ENCODE assay signal across 16 cellular contexts in genomic region chr7:140232959-140233649, GRCh38. TPM values are rescaled to one million over a fixed set of nuclear protein-coding genes. Genes with fewer than 3 reads are reported as not detected.
DNase-seq lines count a peak whose midpoint lies in the region; ATAC-seq and TF ChIP-seq lines count a peak whose summit lies in the region.
"Had no signal": no experiment of that assay in that cellular context is flagged by ENCODE, and none has a peak within 500 bp of the region (broad histone marks: within the 10 kb centered on the region; RNA-seq: fewer than 3 reads in every experiment).

No MANE protein-coding gene starts in this region.

- H3K27ac ChIP-seq in BLaER1 treated with 17β-estradiol and CSF1 and Interleukin-3, amounts not matched to agents 10 nM and 100 nM = peak overlapping the region in 10 of 11 experiments; percentile 72 to 95 (median 89); a peak in 20 of 22 replicates
- H3K27ac ChIP-seq in colonic mucosa = peak overlapping the region; percentile 95
- H3K27ac ChIP-seq: SJCRH30 had no signal

- DNase-seq in colonic mucosa (no peak), Kasumi-1 (lab: John Stamatoyannopoulos, UW) (no peak), GM10266 (ENCODE audit: extremely low spot score) (no peak), T-helper 2 cell (no peak)
- no peak for DNase-seq in activated CD8-positive, alpha-beta memory T cell treated with anti-CD3 and anti-CD28 coated beads, Interleukin-2, amount 10 ng/mL, durations not matched to agents 7 days and 5 days
- DNase-seq: activated CD4-positive, CD25-positive, alpha-beta regulatory T cell; GOT3; hypothalamus; NCI-H1694 treated with DMSO at 0.1 percent for 48 hours; NCI-H82; SJCRH30; stimulated activated CD4-positive, alpha-beta T cell treated with anti-CD3 and anti-CD28 coated beads, Interleukin-1b, Interleukin-23, amount 100 ng/mL, for 48 hours had no signal

- no peak for TF ChIP-seq CTCF in colonic mucosa (IDR thresholded peaks at IDR 0.05)
- TF ChIP-seq CTCF in GM10266 (IDR thresholded peaks at IDR 0.05; ENCODE audit: control insufficient read depth, insufficient read depth, low read depth, missing control alignments) = no peak

- ATAC-seq in GM18858 (IDR thresholded peaks at IDR 0.05; ENCODE audit: unreplicated experiment) (peak; percentile 44), HG03378 (IDR thresholded peaks at IDR 0.05; ENCODE audit: unreplicated experiment) (peak; percentile 42)
- ATAC-seq in activated CD8-positive, alpha-beta memory T cell treated with anti-CD3 and anti-CD28 coated beads, Interleukin-2, amount 10 ng/mL, durations not matched to agents 7 days and 5 days = no peak
- ATAC-seq: K562 had no signal

- CTCF ChIA-PET in activated CD8-positive, alpha-beta memory T cell treated with anti-CD3 and anti-CD28 coated beads, Interleukin-2, amount 10 ng/mL, durations not matched to agents 7 days and 5 days (lab: Charles Lee) = interaction anchor here (0.8 to 6.3 kb wide), 4 partner anchors 19 to 56 kb away, joined by 3 to 34 read pairs (median 4); partner anchors contain the start of gene KDM7A

- H3K36me3 ChIP-seq in BLaER1 treated with 17β-estradiol and CSF1 and Interleukin-3, amounts not matched to agents 10 nM and 100 nM = no peaks in the 10 kb centered on the region
- H3K36me3 ChIP-seq in colonic mucosa = no peaks in the 10 kb centered on the region
- H3K36me3 ChIP-seq: SJCRH30 had no signal

- peak overlapping the region in 10 of 11 experiments; percentile 39 to 86 (median 78); a peak in 18 of 22 replicates for H3K9ac ChIP-seq in BLaER1 treated with 17β-estradiol and CSF1 and Interleukin-3, amounts not matched to agents 10 nM and 100 nM
- H3K9ac ChIP-seq in colonic mucosa (ENCODE audit: low read depth in 2 of 2, low read length in 2 of 2) = peak overlapping the region in 1 of 2 donors; percentile 42

- H3K27ac Mint-ChIP-seq in activated CD8-positive, alpha-beta memory T cell treated with anti-CD3 and anti-CD28 coated beads, Interleukin-2, amount 10 ng/mL, durations not matched to agents 7 days and 5 days = no peak overlapping the region

- peaks cover 43 to 93% (median 82%) of the 10 kb centered on the region in 10 experiments for H3K4me1 ChIP-seq in BLaER1 treated with 17β-estradiol and CSF1 and Interleukin-3, amounts not matched to agents 10 nM and 100 nM
- H3K4me1 ChIP-seq in colonic mucosa = peaks cover 21% of the 10 kb centered on the region
- H3K4me1 ChIP-seq: SJCRH30 had no signal

- H3K27me3 ChIP-seq in BLaER1 treated with 17β-estradiol and CSF1 and Interleukin-3, amounts not matched to agents 10 nM and 100 nM = peaks cover 5 to 47% (median 24%) of the 10 kb centered on the region in 11 experiments; a peak in 20 of 22 replicates
- H3K27me3 ChIP-seq in colonic mucosa = no peaks in the 10 kb centered on the region
- H3K27me3 ChIP-seq: SJCRH30 had no signal

- H3K4me1 Mint-ChIP-seq in activated CD8-positive, alpha-beta memory T cell treated with anti-CD3 and anti-CD28 coated beads, Interleukin-2, amount 10 ng/mL, durations not matched to agents 7 days and 5 days = peaks cover 22% of the 10 kb centered on the region

- peak overlapping the region in 8 of 10 experiments; percentile 0 to 70 (median 56); a peak in 12 of 20 replicates for H3K4me3 ChIP-seq in BLaER1 treated with 17β-estradiol and CSF1 and Interleukin-3, amounts not matched to agents 10 nM and 100 nM
- no peak overlapping the region for H3K4me3 ChIP-seq in colonic mucosa
- H3K4me3 ChIP-seq: K562, SJCRH30 had no signal

- H3K27me3 Mint-ChIP-seq in activated CD8-positive, alpha-beta memory T cell treated with anti-CD3 and anti-CD28 coated beads, Interleukin-2, amount 10 ng/mL, durations not matched to agents 7 days and 5 days = no peaks in the 10 kb centered on the region

- H3K36me3 Mint-ChIP-seq in activated CD8-positive, alpha-beta memory T cell treated with anti-CD3 and anti-CD28 coated beads, Interleukin-2, amount 10 ng/mL, durations not matched to agents 7 days and 5 days = no peaks in the 10 kb centered on the region

- H3K4me2 ChIP-seq in BLaER1 treated with 17β-estradiol and CSF1 and Interleukin-3, amounts not matched to agents 10 nM and 100 nM = peak overlapping the region; percentile 87 to 96 (median 92)

- H4K20me1 ChIP-seq in BLaER1 treated with 17β-estradiol and CSF1 and Interleukin-3, amounts not matched to agents 10 nM and 100 nM = no peaks in the 10 kb centered on the region

- peaks cover 0 to 13% (median 6%) of the 10 kb centered on the region in 11 experiments; a peak in 10 of 22 replicates for H3K9me3 ChIP-seq in BLaER1 treated with 17β-estradiol and CSF1 and Interleukin-3, amounts not matched to agents 10 nM and 100 nM (replicated peaks in 1 of 11)
- no peaks in the 10 kb centered on the region for H3K9me3 ChIP-seq in colonic mucosa
- H3K9me3 ChIP-seq: SJCRH30 had no signal

- no peaks in the 10 kb centered on the region for H3K9me3 Mint-ChIP-seq in activated CD8-positive, alpha-beta memory T cell treated with anti-CD3 and anti-CD28 coated beads, Interleukin-2, amount 10 ng/mL, durations not matched to agents 7 days and 5 days (ENCODE audit: low read depth)

- intact Hi-C loops in colonic mucosa (cut with DNase I) = no loop called here

- H3K4me3 Mint-ChIP-seq in activated CD8-positive, alpha-beta memory T cell treated with anti-CD3 and anti-CD28 coated beads, Interleukin-2, amount 10 ng/mL, durations not matched to agents 7 days and 5 days = no peak overlapping the region

RNA-seq across cellular contexts. Expression of gene KDM7A, which starts 56.3 kb away (rescaled TPM):
- total RNA-seq in colonic mucosa = 10 to 100 TPM; 14.7 to 37.5 TPM
- 10 to 100 TPM in 1 of 2 experiments, 1 to 10 TPM in 1; 7.3 to 13.1 TPM for total RNA-seq in activated CD8-positive, alpha-beta memory T cell treated with anti-CD3 and anti-CD28 coated beads, Interleukin-2, amount 10 ng/mL, durations not matched to agents 7 days and 5 days
